ENCODE assay signal across 1 cellular context in genomic region chr17:15101175-15101574, GRCh38.
TF ChIP-seq lines count a peak whose summit lies in the region.

No MANE protein-coding gene starts in this region.

TF ChIP-seq in WTC11, 78 proteins besides CTCF, POLR2A, EP300 and RAD21 (continued from another document):
- no peak for TF ChIP-seq PREB (CRISPR knock-in tag; IDR thresholded peaks at IDR 0.05; ENCODE audit: borderline replicate concordance)
